In the genomic region with DNA sequence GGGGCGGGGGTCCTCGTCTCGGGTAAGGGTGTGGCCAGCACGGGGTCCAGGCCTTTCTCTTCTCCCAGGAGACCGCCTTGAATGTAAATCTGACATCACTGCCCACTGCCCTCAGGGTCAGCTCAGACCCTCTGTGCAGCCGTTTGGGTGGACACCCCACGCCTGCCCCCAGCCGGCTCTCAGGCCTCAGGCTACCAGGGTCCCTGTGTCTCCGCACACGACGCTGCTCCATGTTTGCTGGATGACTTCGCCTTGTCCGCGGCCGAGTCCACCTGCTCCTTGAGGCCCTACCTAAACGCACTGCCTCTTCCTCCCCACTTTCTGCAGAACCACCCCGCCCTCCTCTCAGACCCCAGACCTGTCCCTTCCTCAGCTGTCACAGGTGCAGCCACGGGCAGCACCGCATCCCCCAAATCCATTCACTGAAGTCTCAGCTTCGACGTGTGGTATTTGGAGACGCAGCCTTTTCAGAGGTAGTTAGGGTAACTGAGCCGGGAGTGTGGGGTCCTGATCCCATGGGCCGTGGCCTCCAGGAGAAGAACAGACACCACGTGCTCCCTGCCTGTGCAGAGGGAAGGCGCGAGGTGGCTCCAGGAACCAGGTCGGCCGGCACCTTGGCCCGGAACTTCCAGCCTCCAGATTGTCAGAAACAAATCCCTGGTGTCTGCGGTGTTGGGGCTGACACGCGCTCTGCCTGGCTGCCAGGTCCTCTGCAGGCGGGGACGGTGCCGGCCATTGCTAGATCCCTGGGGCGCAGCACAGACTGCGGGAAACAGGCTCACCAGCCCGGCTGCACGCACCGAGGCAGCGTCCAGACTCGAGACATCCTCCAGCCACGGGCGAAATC, we compare ENCODE assay signal across 1 cellular context.
TF ChIP-seq lines count a peak whose summit lies in the region.

No MANE protein-coding gene starts in this region.

TF ChIP-seq in HepG2, 621 proteins besides CTCF, POLR2A, EP300 and RAD21 (continued from another document):
- TF ChIP-seq, protein P1, sequence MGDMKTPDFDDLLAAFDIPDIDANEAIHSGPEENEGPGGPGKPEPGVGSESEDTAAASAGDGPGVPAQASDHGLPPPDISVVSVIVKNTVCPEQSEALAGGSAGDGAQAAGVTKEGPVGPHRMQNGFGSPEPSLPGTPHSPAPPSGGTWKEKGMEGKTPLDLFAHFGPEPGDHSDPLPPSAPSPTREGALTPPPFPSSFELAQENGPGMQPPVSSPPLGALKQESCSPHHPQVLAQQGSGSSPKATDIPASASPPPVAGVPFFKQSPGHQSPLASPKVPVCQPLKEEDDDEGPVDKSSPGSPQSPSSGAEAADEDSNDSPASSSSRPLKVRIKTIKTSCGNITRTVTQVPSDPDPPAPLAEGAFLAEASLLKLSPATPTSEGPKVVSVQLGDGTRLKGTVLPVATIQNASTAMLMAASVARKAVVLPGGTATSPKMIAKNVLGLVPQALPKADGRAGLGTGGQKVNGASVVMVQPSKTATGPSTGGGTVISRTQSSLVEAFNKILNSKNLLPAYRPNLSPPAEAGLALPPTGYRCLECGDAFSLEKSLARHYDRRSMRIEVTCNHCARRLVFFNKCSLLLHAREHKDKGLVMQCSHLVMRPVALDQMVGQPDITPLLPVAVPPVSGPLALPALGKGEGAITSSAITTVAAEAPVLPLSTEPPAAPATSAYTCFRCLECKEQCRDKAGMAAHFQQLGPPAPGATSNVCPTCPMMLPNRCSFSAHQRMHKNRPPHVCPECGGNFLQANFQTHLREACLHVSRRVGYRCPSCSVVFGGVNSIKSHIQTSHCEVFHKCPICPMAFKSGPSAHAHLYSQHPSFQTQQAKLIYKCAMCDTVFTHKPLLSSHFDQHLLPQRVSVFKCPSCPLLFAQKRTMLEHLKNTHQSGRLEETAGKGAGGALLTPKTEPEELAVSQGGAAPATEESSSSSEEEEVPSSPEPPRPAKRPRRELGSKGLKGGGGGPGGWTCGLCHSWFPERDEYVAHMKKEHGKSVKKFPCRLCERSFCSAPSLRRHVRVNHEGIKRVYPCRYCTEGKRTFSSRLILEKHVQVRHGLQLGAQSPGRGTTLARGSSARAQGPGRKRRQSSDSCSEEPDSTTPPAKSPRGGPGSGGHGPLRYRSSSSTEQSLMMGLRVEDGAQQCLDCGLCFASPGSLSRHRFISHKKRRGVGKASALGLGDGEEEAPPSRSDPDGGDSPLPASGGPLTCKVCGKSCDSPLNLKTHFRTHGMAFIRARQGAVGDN (CRISPR knock-in tag; IDR thresholded peaks at IDR 0.05): no peak
- TF ChIP-seq ZNF264 (CRISPR knock-in tag; IDR thresholded peaks at IDR 0.05) (no peak), ZNF17 (CRISPR knock-in tag; IDR thresholded peaks at IDR 0.05) (no peak), NCOR1 (IDR thresholded peaks at IDR 0.05; ENCODE audit: borderline replicate concordance, low read length) (no peak), SIX4 (CRISPR knock-in tag; IDR thresholded peaks at IDR 0.05) (no peak), RELA (CRISPR knock-in tag; IDR thresholded peaks at IDR 0.05) (no peak), NFRKB (IDR thresholded peaks at IDR 0.05) (no peak)
- TF ChIP-seq, protein P2, sequence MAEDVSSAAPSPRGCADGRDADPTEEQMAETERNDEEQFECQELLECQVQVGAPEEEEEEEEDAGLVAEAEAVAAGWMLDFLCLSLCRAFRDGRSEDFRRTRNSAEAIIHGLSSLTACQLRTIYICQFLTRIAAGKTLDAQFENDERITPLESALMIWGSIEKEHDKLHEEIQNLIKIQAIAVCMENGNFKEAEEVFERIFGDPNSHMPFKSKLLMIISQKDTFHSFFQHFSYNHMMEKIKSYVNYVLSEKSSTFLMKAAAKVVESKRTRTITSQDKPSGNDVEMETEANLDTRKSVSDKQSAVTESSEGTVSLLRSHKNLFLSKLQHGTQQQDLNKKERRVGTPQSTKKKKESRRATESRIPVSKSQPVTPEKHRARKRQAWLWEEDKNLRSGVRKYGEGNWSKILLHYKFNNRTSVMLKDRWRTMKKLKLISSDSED (CRISPR knock-in tag; IDR thresholded peaks at IDR 0.05): no peak
- TF ChIP-seq, protein P3, sequence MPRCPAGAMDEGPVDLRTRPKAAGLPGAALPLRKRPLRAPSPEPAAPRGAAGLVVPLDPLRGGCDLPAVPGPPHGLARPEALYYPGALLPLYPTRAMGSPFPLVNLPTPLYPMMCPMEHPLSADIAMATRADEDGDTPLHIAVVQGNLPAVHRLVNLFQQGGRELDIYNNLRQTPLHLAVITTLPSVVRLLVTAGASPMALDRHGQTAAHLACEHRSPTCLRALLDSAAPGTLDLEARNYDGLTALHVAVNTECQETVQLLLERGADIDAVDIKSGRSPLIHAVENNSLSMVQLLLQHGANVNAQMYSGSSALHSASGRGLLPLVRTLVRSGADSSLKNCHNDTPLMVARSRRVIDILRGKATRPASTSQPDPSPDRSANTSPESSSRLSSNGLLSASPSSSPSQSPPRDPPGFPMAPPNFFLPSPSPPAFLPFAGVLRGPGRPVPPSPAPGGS (CRISPR knock-in tag; IDR thresholded peaks at IDR 0.05): no peak
- TF ChIP-seq, protein P4, sequence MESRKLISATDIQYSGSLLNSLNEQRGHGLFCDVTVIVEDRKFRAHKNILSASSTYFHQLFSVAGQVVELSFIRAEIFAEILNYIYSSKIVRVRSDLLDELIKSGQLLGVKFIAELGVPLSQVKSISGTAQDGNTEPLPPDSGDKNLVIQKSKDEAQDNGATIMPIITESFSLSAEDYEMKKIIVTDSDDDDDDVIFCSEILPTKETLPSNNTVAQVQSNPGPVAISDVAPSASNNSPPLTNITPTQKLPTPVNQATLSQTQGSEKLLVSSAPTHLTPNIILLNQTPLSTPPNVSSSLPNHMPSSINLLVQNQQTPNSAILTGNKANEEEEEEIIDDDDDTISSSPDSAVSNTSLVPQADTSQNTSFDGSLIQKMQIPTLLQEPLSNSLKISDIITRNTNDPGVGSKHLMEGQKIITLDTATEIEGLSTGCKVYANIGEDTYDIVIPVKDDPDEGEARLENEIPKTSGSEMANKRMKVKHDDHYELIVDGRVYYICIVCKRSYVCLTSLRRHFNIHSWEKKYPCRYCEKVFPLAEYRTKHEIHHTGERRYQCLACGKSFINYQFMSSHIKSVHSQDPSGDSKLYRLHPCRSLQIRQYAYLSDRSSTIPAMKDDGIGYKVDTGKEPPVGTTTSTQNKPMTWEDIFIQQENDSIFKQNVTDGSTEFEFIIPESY (CRISPR knock-in tag; IDR thresholded peaks at IDR 0.05): no peak
- TF ChIP-seq, protein P5, sequence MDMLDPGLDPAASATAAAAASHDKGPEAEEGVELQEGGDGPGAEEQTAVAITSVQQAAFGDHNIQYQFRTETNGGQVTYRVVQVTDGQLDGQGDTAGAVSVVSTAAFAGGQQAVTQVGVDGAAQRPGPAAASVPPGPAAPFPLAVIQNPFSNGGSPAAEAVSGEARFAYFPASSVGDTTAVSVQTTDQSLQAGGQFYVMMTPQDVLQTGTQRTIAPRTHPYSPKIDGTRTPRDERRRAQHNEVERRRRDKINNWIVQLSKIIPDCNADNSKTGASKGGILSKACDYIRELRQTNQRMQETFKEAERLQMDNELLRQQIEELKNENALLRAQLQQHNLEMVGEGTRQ (IDR thresholded peaks at IDR 0.05; ENCODE audit: low read depth, low read length): no peak
- TF ChIP-seq, protein P5 (CRISPR knock-in tag; IDR thresholded peaks at IDR 0.05; ENCODE audit: borderline replicate concordance): no peak
